In the genomic region with DNA sequence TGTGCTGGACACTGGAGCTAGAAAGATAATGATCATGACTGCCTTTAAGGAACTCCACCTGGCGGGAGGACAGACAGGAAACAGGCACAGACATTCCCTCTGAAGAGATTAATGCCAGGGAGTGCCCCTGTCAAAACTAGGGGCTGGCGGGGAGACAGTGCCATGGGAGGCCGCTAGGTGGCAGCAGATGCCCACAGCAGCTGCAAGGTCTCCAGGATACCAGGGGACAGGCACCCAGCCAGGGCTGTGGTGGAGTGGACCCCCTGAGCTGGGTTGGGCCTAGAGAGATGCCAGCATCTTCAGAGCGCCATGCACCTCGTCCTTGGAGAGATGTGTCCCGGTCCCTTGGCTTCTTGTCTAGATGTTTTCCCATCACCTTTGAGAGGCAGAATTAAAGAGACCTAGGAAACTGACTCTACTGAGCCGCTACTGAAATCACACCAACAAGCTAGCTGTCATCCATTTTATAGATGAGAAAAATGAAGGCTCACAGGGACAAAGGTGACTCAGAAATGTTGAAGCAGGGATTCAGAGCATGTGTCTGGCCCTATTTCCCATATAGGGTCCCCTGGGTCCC, we compare ENCODE assay signal across 9 cellular contexts. TPM values are rescaled to one million over a fixed set of nuclear protein-coding genes. Genes with fewer than 3 reads are reported as not detected.
DNase-seq lines count a peak whose midpoint lies in the region; ATAC-seq and TF ChIP-seq lines count a peak whose summit lies in the region.
"Had no signal": no experiment of that assay in that cellular context is flagged by ENCODE, and none has a peak within 500 bp of the region (broad histone marks: within the 10 kb centered on the region; RNA-seq: fewer than 3 reads in every experiment).

No MANE protein-coding gene starts in this region.

- H3K27ac Mint-ChIP-seq in activated naive CD8-positive, alpha-beta T cell treated with anti-CD3 and anti-CD28 coated beads for 36 hours = no peak overlapping the region

- H3K36me3 ChIP-seq in prostate gland (no peaks in the 10 kb centered on the region), vagina (no peaks in the 10 kb centered on the region)

- peak; percentile 87 for DNase-seq in AG08396 (ENCODE audit: low spot score)
- DNase-seq in NCI-H1436 treated with DMSO at 0.1 percent for 48 hours (lab: John Stamatoyannopoulos, UW) = peak; percentile 9
- DNase-seq in SW480 (ENCODE audit: low spot score) = peak; percentile 82
- peak; percentile 76 for DNase-seq in activated naive CD8-positive, alpha-beta T cell treated with anti-CD3 and anti-CD28 coated beads for 36 hours
- DNase-seq in cardiac septum (ENCODE audit: low spot score) = peak; percentile 85
- peak; percentile 90 for DNase-seq in prostate gland (ENCODE audit: low spot score)
- no peak for DNase-seq in vagina (ENCODE audit: extremely low spot score in 2 of 2)

- peak; percentile 64 for ATAC-seq in GM19455 (IDR thresholded peaks at IDR 0.05; ENCODE audit: unreplicated experiment)

- peaks cover 2% of the 10 kb centered on the region for H3K4me1 Mint-ChIP-seq in activated naive CD8-positive, alpha-beta T cell treated with anti-CD3 and anti-CD28 coated beads for 36 hours

- peak; percentile 96 to 100 (median 99) for TF ChIP-seq CTCF in prostate gland (IDR thresholded peaks at IDR 0.05)
- TF ChIP-seq CTCF in vagina (IDR thresholded peaks at IDR 0.05) = peak; percentile 94 to 99 (median 97)

- H3K9me3 Mint-ChIP-seq in activated naive CD8-positive, alpha-beta T cell treated with anti-CD3 and anti-CD28 coated beads for 36 hours = peaks cover 3% of the 10 kb centered on the region

- H3K27ac ChIP-seq in prostate gland (no peak overlapping the region), vagina (no peak overlapping the region)

- intact Hi-C loops in cardiac septum (cut with DNase I) = loop anchor here (1.0 to 2.0 kb wide), 3 partner anchors 44 to 238 kb away; no protein-coding TSS in a partner anchor
- intact Hi-C loops in prostate gland (cut with DNase I) = loop anchor here (1.0 to 5.0 kb wide), 3 partner anchors 45 to 340 kb away; no protein-coding TSS in a partner anchor
- intact Hi-C loops in vagina (cut with DNase I) = loop anchor here (5.0 to 10.0 kb wide), 3 partner anchors 50 to 332 kb away; a partner anchor contains a TSS

- no peaks in the 10 kb centered on the region for H3K9me3 ChIP-seq in prostate gland
- no peaks in the 10 kb centered on the region for H3K9me3 ChIP-seq in vagina

- TF ChIP-seq POLR2A in prostate gland (IDR thresholded peaks at IDR 0.05) = no peak
- TF ChIP-seq POLR2A in vagina (IDR thresholded peaks at IDR 0.05) = no peak

- H3K36me3 Mint-ChIP-seq in activated naive CD8-positive, alpha-beta T cell treated with anti-CD3 and anti-CD28 coated beads for 36 hours = no peaks in the 10 kb centered on the region

- H3K4me3 ChIP-seq in prostate gland (no peak overlapping the region), vagina (no peak overlapping the region)

- peaks cover 10% of the 10 kb centered on the region for H3K27me3 Mint-ChIP-seq in activated naive CD8-positive, alpha-beta T cell treated with anti-CD3 and anti-CD28 coated beads for 36 hours

- H3K4me3 Mint-ChIP-seq in activated naive CD8-positive, alpha-beta T cell treated with anti-CD3 and anti-CD28 coated beads for 36 hours = no peak overlapping the region

- H3K4me1 ChIP-seq in prostate gland (replicated peaks) (no peaks in the 10 kb centered on the region), vagina (no peaks in the 10 kb centered on the region)

- H3K27me3 ChIP-seq in prostate gland (replicated peaks; ENCODE audit: insufficient read depth) (no peaks in the 10 kb centered on the region), vagina (no peaks in the 10 kb centered on the region)

- WGBS in prostate gland = 16% methylated on average over 7 of the region's 7 CpGs

RNA-seq across cellular contexts. Expression of a gene that starts 3.6 kb away (rescaled TPM):
- not detected for total RNA-seq in activated naive CD8-positive, alpha-beta T cell treated with anti-CD3 and anti-CD28 coated beads for 36 hours
- not detected for total RNA-seq in cardiac septum
- total RNA-seq in prostate gland = under 1 TPM in 1 of 2 donors, not detected in 1; 0.36 TPM
- total RNA-seq in vagina = not detected
- total RNA-seq: temporal lobe had no signal

RNA-seq across cellular contexts. Expression of a gene that starts 10.7 kb away (rescaled TPM):
- 1 to 10 TPM; 1.5 to 1.7 TPM for total RNA-seq in activated naive CD8-positive, alpha-beta T cell treated with anti-CD3 and anti-CD28 coated beads for 36 hours
- total RNA-seq in cardiac septum = 1.9 TPM
- 10 to 100 TPM; 25.3 to 84.5 TPM for total RNA-seq in prostate gland
- total RNA-seq in vagina = 30.9 TPM

RNA-seq across cellular contexts. Expression of a gene that starts 33.7 kb away (rescaled TPM):
- not detected for total RNA-seq in activated naive CD8-positive, alpha-beta T cell treated with anti-CD3 and anti-CD28 coated beads for 36 hours
- not detected for total RNA-seq in cardiac septum
- total RNA-seq in prostate gland = 1 to 10 TPM in 1 of 2 donors, not detected in 1; 6.0 TPM
- not detected for total RNA-seq in vagina
- total RNA-seq: temporal lobe had no signal

RNA-seq across cellular contexts. Expression of a gene that starts 51.2 kb away (rescaled TPM):
- total RNA-seq in activated naive CD8-positive, alpha-beta T cell treated with anti-CD3 and anti-CD28 coated beads for 36 hours = under 1 TPM in 1 of 2 experiments, not detected in 1; 0.33 TPM
- total RNA-seq in cardiac septum (not detected), prostate gland (1 to 10 TPM; 3.0 to 3.6 TPM), vagina (not detected)

Comparison
In these comparisons a context has a peak if more than half of its experiments do, and no peak if none do; other contexts are left out.
1. DNase-seq: peak in AG08396 (single experiment), NCI-H1436 treated with DMSO at 0.1 percent for 48 hours (single experiment), SW480 (single experiment), activated naive CD8-positive, alpha-beta T cell treated with anti-CD3 and anti-CD28 coated beads for 36 hours (single experiment), cardiac septum (single experiment) and prostate gland (single experiment); none in vagina (0 of 2).